ENCODE assay signal across 7 cellular contexts in the genomic region with DNA sequence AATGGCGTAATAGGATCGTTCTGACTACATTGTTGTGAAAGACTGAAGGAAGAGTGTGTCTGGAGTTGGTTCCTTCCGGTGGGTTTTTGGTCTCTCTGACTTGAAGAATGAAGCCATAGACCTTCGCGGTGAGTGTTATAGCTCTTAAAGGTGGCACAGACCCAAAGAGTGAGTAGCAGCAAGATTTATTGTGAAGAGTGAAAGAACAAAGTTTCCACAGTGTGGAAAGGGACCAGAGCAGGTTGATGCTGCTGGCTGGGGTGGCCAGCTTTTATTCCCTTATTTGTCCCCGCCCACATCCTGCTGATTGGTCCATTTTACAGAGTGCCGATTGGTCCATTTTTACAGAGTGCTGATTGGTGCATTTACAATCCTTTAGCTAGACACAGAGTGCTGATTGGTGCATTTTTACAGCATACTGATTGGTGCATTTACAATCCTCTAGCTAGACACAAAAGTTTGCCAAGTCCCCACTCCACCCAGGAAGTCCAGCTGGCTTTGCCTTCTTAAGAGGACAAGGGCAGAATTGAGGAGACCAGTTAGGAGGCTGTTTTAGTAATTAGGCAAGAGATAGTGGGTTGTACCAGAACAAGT. TPM values are rescaled to one million over a fixed set of nuclear protein-coding genes. Genes with fewer than 3 reads are reported as not detected.
DNase-seq lines count a peak whose midpoint lies in the region; ATAC-seq, FAIRE-seq and TF ChIP-seq lines count a peak whose summit lies in the region.
"Not testable (repeated sequence)": the region's sequence is repeated elsewhere in the genome, so short reads cannot be mapped to it uniquely, and the experiment has no call there.

No MANE protein-coding gene starts in this region.

- WGBS in K562 (ENCODE audit: insufficient coverage, low coverage, missing lambda C conversion rate), result 95% methylated on average over 7 of the region's 7 CpGs

- not testable (repeated sequence) for ATAC-seq in activated CD8-positive, alpha-beta T cell treated with anti-CD3 and anti-CD28 coated beads for 36 hours; K562; natural killer cell

- POLR2A ChIA-PET in HEK293 (lab: Yijun Ruan, JAX), result not testable (repeated sequence)
- POLR2A ChIA-PET in activated CD8-positive, alpha-beta T cell treated with anti-CD3 and anti-CD28 coated beads for 36 hours (lab: Charles Lee), result interaction anchor here (1.6 kb wide), 1 partner anchor 135 kb away, joined by 4 read pairs; no protein-coding TSS in a partner anchor
- POLR2A ChIA-PET in K562 (lab: Yijun Ruan, JAX), result interaction anchor here (1.2 kb wide), 1 partner anchor 13 kb away, joined by 4 read pairs; no protein-coding TSS in a partner anchor

- DNase-seq in NAMALWA (ENCODE audit: low spot score) (peak; percentile 34), K562 (ENCODE audit: extremely low read depth in 1 of 4, low spot score in 3 of 4) (peak in 2 of 4 experiments; percentile 28 to 31)
- DNase-seq in T-helper 2 cell treated with Interferon-gamma antibody and Interleukin-4, amounts not matched to agents 5 μg/mL and 100 μg/mL, for 36 hours (ENCODE audit: low spot score); natural killer cell: not testable (repeated sequence)
- peak; percentile 21 for DNase-seq in activated CD8-positive, alpha-beta T cell treated with anti-CD3 and anti-CD28 coated beads for 36 hours

- not testable (repeated sequence) for TF ChIP-seq EP300 in K562 (IDR thresholded peaks at IDR 0.05; ENCODE audit: low read length)

- H3K27me3 Mint-ChIP-seq in T-helper 2 cell treated with Interferon-gamma antibody and Interleukin-4, amounts not matched to agents 5 μg/mL and 100 μg/mL, for 36 hours (ENCODE audit: low read depth); activated CD8-positive, alpha-beta T cell treated with anti-CD3 and anti-CD28 coated beads for 36 hours; activated naive CD4-positive, alpha-beta T cell treated with anti-CD3 and anti-CD28 coated beads, Interleukin-2, amount 50 U/mL, for 24 hours; natural killer cell (ENCODE audit: low read depth in 2 of 2): not testable (repeated sequence)

- intact Hi-C loops in activated CD8-positive, alpha-beta T cell treated with anti-CD3 and anti-CD28 coated beads for 36 hours (cut with micrococcal nuclease); K562 (cut with micrococcal nuclease); natural killer cell (cut with micrococcal nuclease): not testable (repeated sequence)

- not testable (repeated sequence) for TF ChIP-seq CTCF in HEK293 (tag by site-specific recombination; IDR thresholded peaks at IDR 0.05); activated CD8-positive, alpha-beta T cell treated with anti-CD3 and anti-CD28 coated beads for 36 hours (IDR thresholded peaks at IDR 0.05); K562 (IDR thresholded peaks at IDR 0.05 in 2 of 3, conservative IDR thresholded peaks at IDR 0.05 in 1 of 3; ENCODE audit: insufficient read depth in 2 of 3, low read depth in 1 of 3, low read length in 3 of 3); natural killer cell (IDR thresholded peaks at IDR 0.05)

- BruUV-seq in K562 (replicated peaks; lab: Mats Ljungman, UMichigan), result not testable (repeated sequence)

- not testable (repeated sequence) for H3K4me3 ChIP-seq in HEK293 (ENCODE audit: low read depth, low read length); K562

- in situ Hi-C loops in K562 (cut with MboI), result not testable (repeated sequence)

- H4K20me1 ChIP-seq in K562 (replicated peaks; ENCODE audit: control insufficient read depth, insufficient read depth, low read length), result not testable (repeated sequence)

- H3K27ac ChIP-seq in HEK293 (ENCODE audit: extremely low read depth, low read depth, low read length); K562 (ENCODE audit: extremely low read depth, low read depth, low read length): not testable (repeated sequence)

- H3K9ac ChIP-seq in K562 (ENCODE audit: insufficient read depth in 1 of 2, low read depth in 2 of 2, low read length in 2 of 2), result not testable (repeated sequence)

- not testable (repeated sequence) for H3K4me3 Mint-ChIP-seq in T-helper 2 cell treated with Interferon-gamma antibody and Interleukin-4, amounts not matched to agents 5 μg/mL and 100 μg/mL, for 36 hours; activated CD8-positive, alpha-beta T cell treated with anti-CD3 and anti-CD28 coated beads for 36 hours; activated naive CD4-positive, alpha-beta T cell treated with anti-CD3 and anti-CD28 coated beads, Interleukin-2, amount 50 U/mL, for 24 hours; natural killer cell

- not testable (repeated sequence) for TF ChIP-seq RAD21 in K562 (CRISPR knock-in tag; conservative IDR thresholded peaks at IDR 0.05 in 1 of 2, IDR thresholded peaks at IDR 0.05 in 1 of 2)

- TF ChIP-seq POLR2A in K562 (conservative IDR thresholded peaks at IDR 0.05), result not testable (repeated sequence)

- not testable (repeated sequence) for H3K9me3 ChIP-seq in HEK293 (ENCODE audit: control insufficient read depth, insufficient read depth, low read depth, low read length); K562 (replicated peaks; ENCODE audit: control insufficient read depth, insufficient read depth, low read depth, low read length)

- not testable (repeated sequence) for H3K27me3 ChIP-seq in K562 (ENCODE audit: control insufficient read depth in 2 of 2, insufficient read depth in 2 of 2, low read length in 2 of 2)

- H3K4me1 ChIP-seq in HEK293 (ENCODE audit: control insufficient read depth, insufficient read depth, low read length); K562 (replicated peaks in 1 of 2; ENCODE audit: control insufficient read depth in 2 of 2, insufficient read depth in 2 of 2, low read length in 2 of 2): not testable (repeated sequence)

- H3K36me3 ChIP-seq in HEK293 (ENCODE audit: control insufficient read depth in 2 of 2, insufficient read depth in 1 of 2, low read length in 2 of 2) (peaks cover 43 to 74% of the 10 kb centered on the region in 2 experiments; a peak in 2 of 3 replicates), K562 (ENCODE audit: control insufficient read depth, insufficient read depth, low read length) (peaks cover 68% of the 10 kb centered on the region)

- peaks cover 46% of the 10 kb centered on the region for H3K79me2 ChIP-seq in K562 (ENCODE audit: control insufficient read depth, insufficient read depth, low read length)

- not testable (repeated sequence) for H3K4me2 ChIP-seq in K562 (ENCODE audit: insufficient read depth, low read length)

- peaks cover 11% of the 10 kb centered on the region for H3K9me3 Mint-ChIP-seq in T-helper 2 cell treated with Interferon-gamma antibody and Interleukin-4, amounts not matched to agents 5 μg/mL and 100 μg/mL, for 36 hours
- peaks cover 10% of the 10 kb centered on the region for H3K9me3 Mint-ChIP-seq in activated CD8-positive, alpha-beta T cell treated with anti-CD3 and anti-CD28 coated beads for 36 hours
- H3K9me3 Mint-ChIP-seq in activated naive CD4-positive, alpha-beta T cell treated with anti-CD3 and anti-CD28 coated beads, Interleukin-2, amount 50 U/mL, for 24 hours; natural killer cell: not testable (repeated sequence)

- FAIRE-seq in K562 (lab: Jason Lieb, UNC), result peak; percentile 57

- H3K36me3 Mint-ChIP-seq in T-helper 2 cell treated with Interferon-gamma antibody and Interleukin-4, amounts not matched to agents 5 μg/mL and 100 μg/mL, for 36 hours (ENCODE audit: low read depth), result peaks cover 68% of the 10 kb centered on the region
- H3K36me3 Mint-ChIP-seq in activated CD8-positive, alpha-beta T cell treated with anti-CD3 and anti-CD28 coated beads for 36 hours (ENCODE audit: low read depth), result peaks cover 68% of the 10 kb centered on the region
- peaks cover 33% of the 10 kb centered on the region for H3K36me3 Mint-ChIP-seq in activated naive CD4-positive, alpha-beta T cell treated with anti-CD3 and anti-CD28 coated beads, Interleukin-2, amount 50 U/mL, for 24 hours
- peaks cover 32% of the 10 kb centered on the region for H3K36me3 Mint-ChIP-seq in natural killer cell

- H2AFZ ChIP-seq in K562 (ENCODE audit: low read depth, low read length), result not testable (repeated sequence)

- H3K27ac Mint-ChIP-seq in T-helper 2 cell treated with Interferon-gamma antibody and Interleukin-4, amounts not matched to agents 5 μg/mL and 100 μg/mL, for 36 hours, result peak overlapping the region; percentile 1
- H3K27ac Mint-ChIP-seq in activated CD8-positive, alpha-beta T cell treated with anti-CD3 and anti-CD28 coated beads for 36 hours, result peak overlapping the region; percentile 1
- H3K27ac Mint-ChIP-seq in activated naive CD4-positive, alpha-beta T cell treated with anti-CD3 and anti-CD28 coated beads, Interleukin-2, amount 50 U/mL, for 24 hours, result peak overlapping the region; percentile 26
- peak overlapping the region; percentile 7 to 45 for H3K27ac Mint-ChIP-seq in natural killer cell

- H3K9me1 ChIP-seq in K562 (ENCODE audit: control insufficient read depth, insufficient read depth, low read length), result not testable (repeated sequence)

- CTCF ChIA-PET in HEK293 (lab: Yijun Ruan, JAX), result interaction anchor here (0.6 to 0.7 kb wide), 4 partner anchors 13 to 325 kb away, joined by 3 to 5 read pairs (median 4); no protein-coding TSS in a partner anchor
- CTCF ChIA-PET in activated CD8-positive, alpha-beta T cell treated with anti-CD3 and anti-CD28 coated beads for 36 hours (lab: Charles Lee); K562 (lab: Yijun Ruan, JAX; ENCODE audit: low intra/inter-chr PET ratio): not testable (repeated sequence)

- peaks cover 37% of the 10 kb centered on the region for H3K4me1 Mint-ChIP-seq in T-helper 2 cell treated with Interferon-gamma antibody and Interleukin-4, amounts not matched to agents 5 μg/mL and 100 μg/mL, for 36 hours (ENCODE audit: low read depth)
- peaks cover 49% of the 10 kb centered on the region for H3K4me1 Mint-ChIP-seq in activated CD8-positive, alpha-beta T cell treated with anti-CD3 and anti-CD28 coated beads for 36 hours (ENCODE audit: low read depth)
- H3K4me1 Mint-ChIP-seq in activated naive CD4-positive, alpha-beta T cell treated with anti-CD3 and anti-CD28 coated beads, Interleukin-2, amount 50 U/mL, for 24 hours, result peaks cover 52% of the 10 kb centered on the region
- peaks cover 48 to 51% of the 10 kb centered on the region in 2 donors for H3K4me1 Mint-ChIP-seq in natural killer cell

RNA-seq across cellular contexts. Expression of a gene that starts 4.7 kb away (rescaled TPM):
- total RNA-seq in activated CD8-positive, alpha-beta T cell treated with anti-CD3 and anti-CD28 coated beads for 36 hours, result 100 to 1,000 TPM; 159 to 163 TPM
- total RNA-seq in K562 (2011; cell fraction: chromatin; rRNA removed; ENCODE audit: low replicate concordance), result 46.6 and 100 TPM in 2 replicates
- total RNA-seq in K562 (2011; cell fraction: nucleolus; rRNA removed), result 19.2 and 28.7 TPM in 2 replicates
- 61.2 and 107 TPM in 2 replicates for total RNA-seq in K562 (2011; cell fraction: nucleoplasm; rRNA removed)
- total RNA-seq in K562 (2014; rRNA removed) (29.9 and 69.7 TPM in 2 replicates), K562 (2014; rRNA removed; fragmentation: Illumina TruSeq; extraction: Trizol) (133 and 137 TPM in 2 replicates), K562 (2015; rRNA removed; fragmentation: Illumina TruSeq; extraction: Trizol) (98.0 and 101 TPM in 2 replicates), K562 (2021) (103 and 107 TPM in 2 replicates), natural killer cell (100 to 1,000 TPM in 1 of 3 donors, 10 to 100 TPM in 2; 73.1 to 106 (median 88.4) TPM)
- polyA plus RNA-seq in K562 (2011; rRNA removed) (196 and 274 TPM in 2 replicates), K562 (2014; fragmentation: Illumina TruSeq; extraction: Trizol) (167 and 198 TPM in 2 replicates), K562 (2014; fragmentation: Nextera tagmentation; extraction: Ambion mirVana) (100 to 1,000 TPM; 136 to 198 TPM), K562 (2014; rRNA removed) (75.6 and 98.3 TPM in 2 replicates)
- polyA plus RNA-seq in K562 (2011; cell fraction: cytosol; rRNA removed), result 134 and 189 TPM in 2 replicates
- 41.9 and 62.4 TPM in 2 replicates for polyA plus RNA-seq in K562 (2011; cell fraction: nucleus; rRNA removed)
- polyA plus RNA-seq in K562 (2012), result 83.3 and 92.2 TPM in 2 replicates
- polyA minus RNA-seq in K562 (2011; rRNA and poly(A)+ RNA removed), result 158 and 175 TPM in 2 replicates
- polyA minus RNA-seq in K562 (2011; cell fraction: cytosol; rRNA and poly(A)+ RNA removed), result 36.2 and 49.2 TPM in 2 replicates
- polyA minus RNA-seq in K562 (2011; cell fraction: nucleus; rRNA and poly(A)+ RNA removed), result 18.0 and 42.0 TPM in 2 replicates

RNA-seq across cellular contexts. Expression of a gene that starts 43.3 kb away (rescaled TPM):
- total RNA-seq in activated CD8-positive, alpha-beta T cell treated with anti-CD3 and anti-CD28 coated beads for 36 hours, result 10 to 100 TPM; 39.4 to 41.6 TPM
- 55.4 and 66.2 TPM in 2 replicates for total RNA-seq in K562 (2011; cell fraction: chromatin; rRNA removed; ENCODE audit: low replicate concordance)
- total RNA-seq in K562 (2011; cell fraction: nucleolus; rRNA removed), result 28.7 and 33.7 TPM in 2 replicates
- total RNA-seq in K562 (2011; cell fraction: nucleoplasm; rRNA removed), result 38.4 and 44.9 TPM in 2 replicates
- total RNA-seq in K562 (2014; rRNA removed), result 12.9 and 16.4 TPM in 2 replicates
- 18.5 and 18.6 TPM in 2 replicates for total RNA-seq in K562 (2014; rRNA removed; fragmentation: Illumina TruSeq; extraction: Trizol)
- 17.9 and 22.4 TPM in 2 replicates for total RNA-seq in K562 (2015; rRNA removed; fragmentation: Illumina TruSeq; extraction: Trizol)
- total RNA-seq in K562 (2021), result 33.5 and 38.3 TPM in 2 replicates
- 28.8 and 30.7 TPM in 2 replicates for polyA plus RNA-seq in K562 (2011; rRNA removed)
- polyA plus RNA-seq in K562 (2011; cell fraction: cytosol; rRNA removed), result 15.9 and 17.2 TPM in 2 replicates
- 18.4 and 18.6 TPM in 2 replicates for polyA plus RNA-seq in K562 (2011; cell fraction: nucleus; rRNA removed)
- polyA plus RNA-seq in K562 (2012), result 25.1 and 43.3 TPM in 2 replicates
- polyA plus RNA-seq in K562 (2014; fragmentation: Illumina TruSeq; extraction: Trizol), result 44.1 and 56.6 TPM in 2 replicates
- polyA plus RNA-seq in K562 (2014; fragmentation: Nextera tagmentation; extraction: Ambion mirVana), result 10 to 100 TPM; 15.0 to 18.1 TPM
- polyA plus RNA-seq in K562 (2014; rRNA removed), result 21.8 and 24.6 TPM in 2 replicates
- 31.2 and 33.8 TPM in 2 replicates for polyA minus RNA-seq in K562 (2011; rRNA and poly(A)+ RNA removed)
- 31.9 and 37.7 TPM in 2 replicates for polyA minus RNA-seq in K562 (2011; cell fraction: cytosol; rRNA and poly(A)+ RNA removed)
- 9.7 and 17.2 TPM in 2 replicates for polyA minus RNA-seq in K562 (2011; cell fraction: nucleus; rRNA and poly(A)+ RNA removed)
- total RNA-seq in natural killer cell, result 10 to 100 TPM; 35.0 to 44.2 (median 36.6) TPM
